15 cellular contexts compared by ENCODE assay signal in genomic region chr4:10458190-10458589, GRCh38. TPM values are rescaled to one million over a fixed set of nuclear protein-coding genes. Genes with fewer than 3 reads are reported as not detected.
DNase-seq lines count a peak whose midpoint lies in the region; ATAC-seq, FAIRE-seq and TF ChIP-seq lines count a peak whose summit lies in the region.
"Had no signal": no experiment of that assay in that cellular context is flagged by ENCODE, and none has a peak within 500 bp of the region (broad histone marks: within the 10 kb centered on the region; RNA-seq: fewer than 3 reads in every experiment).

No MANE protein-coding gene starts in this region.

- H3K4me3 ChIP-seq in DOHH2 (ENCODE audit: low read length) (no peak overlapping the region), endothelial cell of umbilical vein (replicated peaks in 1 of 3; ENCODE audit: insufficient read depth in 1 of 3, low read depth in 1 of 3, low read length in 3 of 3) (no peak overlapping the region)

- H3K79me2 ChIP-seq in DOHH2 (ENCODE audit: control insufficient read depth, low read length) (peaks cover 22% of the 10 kb centered on the region), endothelial cell of umbilical vein (ENCODE audit: control insufficient read depth, insufficient read depth, low read length) (peaks cover 27% of the 10 kb centered on the region)

- no peak overlapping the region for H3K9ac ChIP-seq in endothelial cell of umbilical vein (replicated peaks; ENCODE audit: extremely low read depth, insufficient read depth, low read length)

- peak; percentile 55 for FAIRE-seq in endothelial cell of umbilical vein (lab: Jason Lieb, UNC)
- FAIRE-seq: islet of Langerhans had no signal

- H3K27ac Mint-ChIP-seq in IgD-negative memory B cell (peak overlapping the region in 2 of 3 donors; percentile 76 to 90), neural crest cell (ENCODE audit: unreplicated experiment) (no peak overlapping the region)
- H3K27ac Mint-ChIP-seq: nephron progenitor cell had no signal

- no TSS peak for BruUV-seq in endothelial cell of umbilical vein (replicated peaks; lab: Mats Ljungman, UMichigan)

- H3K27me3 ChIP-seq in DOHH2 (ENCODE audit: control insufficient read depth, low read length), result no peaks in the 10 kb centered on the region
- peaks cover 12 to 15% of the 10 kb centered on the region in 2 experiments for H3K27me3 ChIP-seq in endothelial cell of umbilical vein (ENCODE audit: control insufficient read depth in 2 of 2, insufficient read depth in 2 of 2, low read length in 2 of 2)

- H3K4me2 ChIP-seq in DOHH2 (ENCODE audit: low read length) (peak overlapping the region; percentile 75; the same call in 1 of the 2 replicates), endothelial cell of umbilical vein (ENCODE audit: insufficient read depth, low read length) (peak overlapping the region; percentile 23)

- H3K4me1 Mint-ChIP-seq in IgD-negative memory B cell (peaks cover 12 to 22% (median 21%) of the 10 kb centered on the region in 3 donors), neural crest cell (peaks cover 36% of the 10 kb centered on the region)

- peaks cover under 1% of the 10 kb centered on the region for H3K36me3 Mint-ChIP-seq in IgD-negative memory B cell
- peaks cover 49% of the 10 kb centered on the region for H3K36me3 Mint-ChIP-seq in neural crest cell (ENCODE audit: low read depth)

- H3K27me3 Mint-ChIP-seq in IgD-negative memory B cell, result peaks cover 18% of the 10 kb centered on the region
- H3K27me3 Mint-ChIP-seq in neural crest cell (ENCODE audit: low read depth), result peaks cover 44% of the 10 kb centered on the region

- intact Hi-C loops in endothelial cell of umbilical vein (cut with micrococcal nuclease), result loop anchor here (5.0 kb wide), 1 partner anchor 386 kb away; no protein-coding TSS in a partner anchor

- no peak for TF ChIP-seq POLR2A in endothelial cell of umbilical vein (IDR thresholded peaks at IDR 0.05; ENCODE audit: low read depth, low read length)

- H3K9me1 ChIP-seq in endothelial cell of umbilical vein (replicated peaks; ENCODE audit: control insufficient read depth, extremely low read depth, insufficient read depth, low read length), result no peaks in the 10 kb centered on the region

- H3K4me1 ChIP-seq in DOHH2 (ENCODE audit: control insufficient read depth, low read length) (peaks cover 21% of the 10 kb centered on the region), endothelial cell of umbilical vein (ENCODE audit: control insufficient read depth, extremely low read depth, insufficient read depth, low read length) (peaks cover 24% of the 10 kb centered on the region)

- H2AFZ ChIP-seq in endothelial cell of umbilical vein (ENCODE audit: low read depth, low read length), result peak overlapping the region; percentile 96

- dilution Hi-C loops in endothelial cell of umbilical vein (cut with MboI; ENCODE audit: extremely low pct_ligation_motif_present, low sequenced_read_pairs), result no loop called here

- no peak for ATAC-seq in GM21737 (IDR thresholded peaks at IDR 0.05; ENCODE audit: unreplicated experiment)
- ATAC-seq in HG02588 (IDR thresholded peaks at IDR 0.05; ENCODE audit: unreplicated experiment), result no peak

- H3F3A ChIP-seq in DOHH2 (ENCODE audit: control insufficient read depth, insufficient read depth), result 0 out of 2 replicates have a peak, but pooled peaks cover 2% of the 10 kb centered on the region

- H3K9me3 ChIP-seq in DOHH2 (ENCODE audit: control insufficient read depth, insufficient read depth, low read length) (peaks cover 5% of the 10 kb centered on the region; the same call in 1 of the 2 replicates), endothelial cell of umbilical vein (replicated peaks; ENCODE audit: control insufficient read depth, insufficient read depth, low read length) (no peaks in the 10 kb centered on the region)

- H3K4me3 Mint-ChIP-seq in IgD-negative memory B cell (peak overlapping the region in 3 of 4 donors; percentile 76 to 90 (median 82)), neural crest cell (peak overlapping the region; percentile 58)

- POLR2A ChIA-PET in endothelial cell of umbilical vein (lab: Charles Lee), result interaction anchor here (2.1 kb wide), 1 partner anchor 341 kb away, joined by 8 read pairs; the partner anchor contains the start of gene WDR1

- TF ChIP-seq CTCF in DOHH2 (IDR thresholded peaks at IDR 0.05; ENCODE audit: low read depth, low read length, poor library complexity, severe bottlenecking), result no peak
- TF ChIP-seq CTCF in endothelial cell of umbilical vein (IDR thresholded peaks at IDR 0.05; ENCODE audit: extremely low read depth in 1 of 2, insufficient read depth in 1 of 2, low read depth in 1 of 2, low read length in 2 of 2), result no peak
- no peak for TF ChIP-seq CTCF in neural crest cell (conservative IDR thresholded peaks at IDR 0.05)

- H3K36me3 ChIP-seq in DOHH2 (ENCODE audit: control insufficient read depth, low read length), result peaks cover 14% of the 10 kb centered on the region
- H3K36me3 ChIP-seq in endothelial cell of umbilical vein (ENCODE audit: control insufficient read depth in 2 of 2, extremely low read depth in 1 of 2, insufficient read depth in 2 of 2, low read length in 2 of 2), result peaks cover 6 to 10% of the 10 kb centered on the region in 2 experiments

- no peaks in the 10 kb centered on the region for H4K20me1 ChIP-seq in DOHH2 (ENCODE audit: control insufficient read depth, insufficient read depth, low read depth, low read length)
- no peaks in the 10 kb centered on the region for H4K20me1 ChIP-seq in endothelial cell of umbilical vein (replicated peaks; ENCODE audit: control insufficient read depth, extremely low read depth, insufficient read depth, low read length)

- peak; percentile 39 for DNase-seq in endothelial cell of umbilical vein (ENCODE audit: low read depth, low spot score)
- DNase-seq in neural crest cell (ENCODE audit: low read depth, low spot score), result no peak
- no peak for DNase-seq in activated CD4-positive, CD25-positive, alpha-beta regulatory T cell (lab: John Stamatoyannopoulos, UW)
- DNase-seq in SW 1271 (lab: John Stamatoyannopoulos, UW), result no peak
- DNase-seq: activated CD4-positive, alpha-beta T cell treated with anti-CD3 and anti-CD28 coated beads for 1 hour; effector memory CD4-positive, alpha-beta T cell; foreskin fibroblast; NCI-H2227 treated with DMSO at 0.1 percent for 48 hours; nephron progenitor cell; OCI-M1 had no signal

- H3K27ac ChIP-seq in DOHH2 (ENCODE audit: low read depth, low read length) (no peak overlapping the region), endothelial cell of umbilical vein (ENCODE audit: insufficient read depth, low read depth, low read length) (no peak overlapping the region)

- no peaks in the 10 kb centered on the region for H3K9me2 ChIP-seq in DOHH2 (replicated peaks; ENCODE audit: control insufficient read depth, low read length)

- CTCF ChIA-PET in endothelial cell of umbilical vein (lab: Charles Lee), result interaction anchor here (0.7 to 2.4 kb wide), 8 partner anchors 24 to 439 kb away, joined by 3 to 12 read pairs (median 4); no protein-coding TSS in a partner anchor

- peaks cover 0 to 4% (median 3%) of the 10 kb centered on the region in 3 donors for H3K9me3 Mint-ChIP-seq in IgD-negative memory B cell
- H3K9me3 Mint-ChIP-seq in neural crest cell, result peaks cover 14% of the 10 kb centered on the region

TF ChIP-seq in endothelial cell of umbilical vein, 7 proteins besides CTCF, POLR2A, EP300 and RAD21:
- TF ChIP-seq JUN (IDR thresholded peaks at IDR 0.05; ENCODE audit: borderline replicate concordance, insufficient read depth, insufficient read length, low read depth) (no peak), POLR2AphosphoS5 (IDR thresholded peaks at IDR 0.05; ENCODE audit: insufficient read depth, low read depth, low read length) (no peak)
TF ChIP-seq in endothelial cell of umbilical vein: peak in this region for 0.

RNA-seq across cellular contexts. Expression of gene ZNF518B, which starts 1.0 kb away (rescaled TPM):
- polyA plus RNA-seq in IgD-negative memory B cell (15.6 TPM), endothelial cell of umbilical vein (8.1 and 9.5 TPM in 2 replicates)
- total RNA-seq in endothelial cell of umbilical vein (28.3 and 33.5 TPM in 2 replicates), neural crest cell (67.3 and 77.3 TPM in 2 replicates)
- 9.4 and 10.0 TPM in 2 replicates for polyA plus RNA-seq in endothelial cell of umbilical vein (2011; cell fraction: cytosol; rRNA removed)
- polyA plus RNA-seq in endothelial cell of umbilical vein (2011; cell fraction: nucleus; rRNA removed), result 18.7 and 20.6 TPM in 2 replicates
- polyA plus RNA-seq in endothelial cell of umbilical vein (2012), result 15.2 and 17.1 TPM in 2 replicates
- 37.9 and 40.4 TPM in 2 replicates for polyA minus RNA-seq in endothelial cell of umbilical vein
- not detected for polyA minus RNA-seq in endothelial cell of umbilical vein (2011; cell fraction: cytosol; rRNA and poly(A)+ RNA removed)
- polyA minus RNA-seq in endothelial cell of umbilical vein (2011; cell fraction: nucleus; rRNA and poly(A)+ RNA removed), result 56.4 and 58.7 TPM in 2 replicates
